In the genomic region with DNA sequence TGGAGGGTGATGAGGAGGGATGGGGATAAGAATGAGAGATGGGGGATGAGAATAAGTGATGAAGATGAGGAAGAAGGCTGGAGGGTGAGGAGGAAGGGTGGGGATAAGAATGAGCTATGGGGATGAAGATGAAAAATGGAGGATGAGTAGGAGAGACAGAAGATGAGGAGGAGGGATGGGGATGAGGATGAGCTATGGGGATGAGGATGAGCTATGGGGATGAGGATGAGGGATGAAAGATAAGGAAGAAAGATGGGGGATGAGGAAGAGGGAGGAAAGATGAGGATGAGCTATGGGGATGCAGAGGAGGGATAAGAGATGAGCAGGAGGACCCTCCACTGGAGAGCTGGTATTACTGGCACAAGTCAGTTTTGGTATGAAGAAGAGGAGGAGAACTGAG, we compare ENCODE assay signal across 34 cellular contexts.
"Had no signal": no experiment of that assay in that cellular context is flagged by ENCODE, and none has a peak within 500 bp of the region (broad histone marks: within the 10 kb centered on the region; RNA-seq: fewer than 3 reads in every experiment).

No MANE protein-coding gene starts in this region.

- H3K9me3 ChIP-seq: adrenal gland, ascending aorta, body of pancreas, breast epithelium had no signal

- H3K36me3 ChIP-seq: adrenal gland, ascending aorta, brain microvascular endothelial cell, breast epithelium, cardiac muscle cell had no signal

- H3K4me3 ChIP-seq: adrenal gland, ascending aorta, body of pancreas, breast epithelium, cardiac muscle cell had no signal

- DNase-seq: activated effector memory CD4-positive, alpha-beta T cell treated with anti-CD3 and anti-CD28 coated beads, Interleukin-2, amount 50 U/mL, for 16 hours; activated effector memory CD4-positive, alpha-beta T cell treated with Interleukin-2 at 50 U/mL for 16 hours; activated gamma-delta T cell; activated gamma-delta T cell treated with Interleukin-2 at 50 U/mL for 16 hours; activated naive CD4-positive, alpha-beta T cell; activated naive CD4-positive, alpha-beta T cell treated with anti-CD3 and anti-CD28 coated beads for 36 hours; activated naive CD4-positive, alpha-beta T cell treated with anti-CD3 and anti-CD28 coated beads, Interleukin-2, amount 10 ng/mL, durations not matched to agents 7 days and 5 days; activated naive CD4-positive, alpha-beta T cell treated with anti-CD3 and anti-CD28 coated beads, Interleukin-2, amount 50 U/mL, for 16 hours; activated naive CD4-positive, alpha-beta T cell treated with Interleukin-2 at 50 U/mL for 16 hours; activated naive CD8-positive, alpha-beta T cell treated with anti-CD3 and anti-CD28 coated beads for 36 hours; activated naive CD8-positive, alpha-beta T cell treated with anti-CD3 and anti-CD28 coated beads, Interleukin-2, amount 10 ng/mL, durations not matched to agents 7 days and 5 days; activated naive CD8-positive, alpha-beta T cell treated with anti-CD3 and anti-CD28 coated beads, Interleukin-2, amount 50 U/mL, for 24 hours; activated T-cell treated with anti-CD3 and anti-CD28 coated beads, Interleukin-2, amount 50 U/mL, for 1 hour; activated T-cell treated with anti-CD3 and anti-CD28 coated beads, Interleukin-2, amount 50 U/mL, for 24 hours; activated T-cell treated with anti-CD3 and anti-CD28 coated beads, Interleukin-2, amount 50 U/mL, for 4 hours; activated T-cell treated with anti-CD3 and anti-CD28 coated beads, Interleukin-2, amount 50 U/mL, for 48 hours; activated T-cell treated with anti-CD3 and anti-CD28 coated beads, Interleukin-2, amount 50 U/mL, for 72 hours; adrenal gland; amniotic stem cell; amygdala; anterior cingulate cortex; aorta; body of pancreas; brain microvascular endothelial cell; caudate nucleus; central memory CD4-positive, alpha-beta T cell; cerebellar nuclear complex had no signal

- H3K27me3 ChIP-seq: adrenal gland, ascending aorta, body of pancreas, brain microvascular endothelial cell, breast epithelium had no signal

- ATAC-seq: activated naive CD4-positive, alpha-beta T cell treated with anti-CD3 and anti-CD28 coated beads, Interleukin-2, amount 50 U/mL, for 72 hours; activated naive CD8-positive, alpha-beta T cell treated with anti-CD3 and anti-CD28 coated beads, Interleukin-2, amount 50 U/mL, for 24 hours; activated T-cell treated with anti-CD3 and anti-CD28 coated beads, Interleukin-2, amount 50 U/mL, for 4 hours; activated T-cell treated with anti-CD3 and anti-CD28 coated beads, Interleukin-2, amount 50 U/mL, for 72 hours; activated T-helper 17 cell treated with anti-CD3 and anti-CD28 coated beads, Interleukin-2, amount 50 U/mL, for 72 hours; body of pancreas had no signal

- H3K27ac ChIP-seq: adrenal gland, ascending aorta, body of pancreas, brain microvascular endothelial cell, breast epithelium, cardiac muscle cell had no signal

- H3K4me1 ChIP-seq: adrenal gland, ascending aorta, body of pancreas, breast epithelium had no signal

- FAIRE-seq: astrocyte, bronchial epithelial cell had no signal
